8 cellular contexts compared by ENCODE assay signal in the genomic region with DNA sequence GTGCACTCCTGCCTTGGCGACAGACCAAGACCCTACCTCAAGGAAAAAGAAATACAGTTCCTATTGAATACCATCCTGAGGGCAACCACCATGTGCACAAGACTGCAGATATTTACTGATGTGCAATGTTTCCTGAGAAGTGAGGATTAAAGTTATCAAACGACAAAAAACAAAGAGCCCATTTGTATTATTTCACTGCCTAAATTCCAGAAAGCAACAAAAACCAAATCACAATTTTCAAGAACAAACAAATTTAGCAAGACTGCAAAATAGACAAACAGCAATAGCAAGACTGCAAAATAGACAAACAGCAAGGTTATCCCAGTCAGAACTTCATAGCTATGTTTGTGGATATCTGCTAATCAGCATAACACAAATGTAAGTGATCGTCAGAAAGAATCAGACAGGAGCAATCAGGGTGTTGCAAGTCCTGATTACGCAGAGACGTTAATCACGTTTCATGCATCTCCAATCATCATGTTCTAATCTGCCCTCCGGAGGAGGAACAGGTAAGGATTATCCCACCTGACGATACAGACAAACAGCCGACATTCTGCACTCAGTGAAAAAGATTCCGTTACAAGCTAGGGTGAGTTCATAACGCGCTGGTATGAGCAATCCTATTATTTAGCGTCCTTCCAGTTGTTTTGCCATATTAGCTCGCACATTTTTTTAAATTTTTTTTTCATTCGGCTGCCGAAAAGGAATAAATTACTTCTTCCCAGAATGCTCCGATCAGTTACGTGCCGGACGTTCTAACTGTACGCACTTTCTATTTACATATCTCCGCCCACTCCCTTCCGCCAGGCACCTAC. TPM values are rescaled to one million over a fixed set of nuclear protein-coding genes. Genes with fewer than 3 reads are reported as not detected.
DNase-seq lines count a peak whose midpoint lies in the region; ATAC-seq and TF ChIP-seq lines count a peak whose summit lies in the region.

No MANE protein-coding gene starts in this region.

- no peaks in the 10 kb centered on the region for H3K36me3 ChIP-seq in SJSA1
- no peaks in the 10 kb centered on the region for H3K36me3 ChIP-seq in osteoblast (ENCODE audit: insufficient read depth, low read length)

- POLR2A ChIA-PET in activated naive CD8-positive, alpha-beta T cell treated with anti-CD3 and anti-CD28 coated beads, Interleukin-2, amount 10 ng/mL, durations not matched to agents 7 days and 5 days (lab: Charles Lee), result interaction anchor here (0.6 to 6.0 kb wide), 41 partner anchors 10 to 486 kb away, joined by 3 to 384 read pairs (median 5); partner anchors contain the start of genes ALOX12B, ALOXE3, AURKB and BORCS6

- no peak for TF ChIP-seq CTCF in GM12865 (IDR thresholded peaks at IDR 0.05; ENCODE audit: insufficient read depth, low read depth, low read length, missing control alignments)
- TF ChIP-seq CTCF in NB4 (IDR thresholded peaks at IDR 0.05; ENCODE audit: low read depth, low read length), result no peak
- no peak for TF ChIP-seq CTCF in osteoblast (IDR thresholded peaks at IDR 0.05; ENCODE audit: extremely low read depth, low read depth, low read length)

- no peaks in the 10 kb centered on the region for H3K9me3 Mint-ChIP-seq in activated naive CD8-positive, alpha-beta T cell treated with anti-CD3 and anti-CD28 coated beads, Interleukin-2, amount 10 ng/mL, durations not matched to agents 7 days and 5 days

- no peaks in the 10 kb centered on the region for H3K9me3 ChIP-seq in SJSA1 (replicated peaks)
- H3K9me3 ChIP-seq in osteoblast (ENCODE audit: low read depth, low read length), result no peaks in the 10 kb centered on the region

- peak; percentile 100 for TF ChIP-seq POLR2A in NB4 (IDR thresholded peaks at IDR 0.05; ENCODE audit: extremely low read depth, insufficient read length)

- H4K20me1 ChIP-seq in osteoblast (ENCODE audit: insufficient read depth, low read length), result no peaks in the 10 kb centered on the region

- DNase-seq in GM12865 (ENCODE audit: low read depth) (peak; percentile 99), NB4 (ENCODE audit: low read depth) (peak; percentile 94), SJSA1 (ENCODE audit: low read depth in 1 of 2, low spot score in 2 of 2) (peak; percentile 82 to 98), glomerular visceral epithelial cell (ENCODE audit: extremely low spot score) (peak; percentile 96), osteoblast (ENCODE audit: insufficient read length, low spot score, missing footprints) (peak; percentile 85), posterior vena cava (ENCODE audit: low spot score) (no peak)
- DNase-seq in activated naive CD8-positive, alpha-beta T cell treated with anti-CD3 and anti-CD28 coated beads, Interleukin-2, amount 10 ng/mL, durations not matched to agents 7 days and 5 days, result no peak

- no peaks in the 10 kb centered on the region for H3K36me3 Mint-ChIP-seq in activated naive CD8-positive, alpha-beta T cell treated with anti-CD3 and anti-CD28 coated beads, Interleukin-2, amount 10 ng/mL, durations not matched to agents 7 days and 5 days

- peak; percentile 69 for ATAC-seq in HG02610 (IDR thresholded peaks at IDR 0.05; ENCODE audit: unreplicated experiment)
- peak; percentile 84 for ATAC-seq in activated naive CD8-positive, alpha-beta T cell treated with anti-CD3 and anti-CD28 coated beads, Interleukin-2, amount 10 ng/mL, durations not matched to agents 7 days and 5 days (ENCODE audit: low read depth)

- H3K4me1 ChIP-seq in SJSA1 (replicated peaks), result peaks cover 22% of the 10 kb centered on the region
- H3K4me1 ChIP-seq in osteoblast (ENCODE audit: insufficient read depth, low read length), result peaks cover 27% of the 10 kb centered on the region

- H3K27me3 Mint-ChIP-seq in activated naive CD8-positive, alpha-beta T cell treated with anti-CD3 and anti-CD28 coated beads, Interleukin-2, amount 10 ng/mL, durations not matched to agents 7 days and 5 days, result no peaks in the 10 kb centered on the region

- H3K4me2 ChIP-seq in osteoblast (ENCODE audit: insufficient read depth, low read length), result peak overlapping the region; percentile 80

- H2AFZ ChIP-seq in osteoblast (ENCODE audit: low read length), result peak overlapping the region; percentile 24

- peaks cover 28% of the 10 kb centered on the region for H3K4me1 Mint-ChIP-seq in activated naive CD8-positive, alpha-beta T cell treated with anti-CD3 and anti-CD28 coated beads, Interleukin-2, amount 10 ng/mL, durations not matched to agents 7 days and 5 days

- H3K79me2 ChIP-seq in osteoblast (ENCODE audit: insufficient read depth, low read length), result peaks cover 17% of the 10 kb centered on the region

- H3K4me3 Mint-ChIP-seq in activated naive CD8-positive, alpha-beta T cell treated with anti-CD3 and anti-CD28 coated beads, Interleukin-2, amount 10 ng/mL, durations not matched to agents 7 days and 5 days, result peak overlapping the region; percentile 84

- peak overlapping the region; percentile 97 for H3K27ac Mint-ChIP-seq in activated naive CD8-positive, alpha-beta T cell treated with anti-CD3 and anti-CD28 coated beads, Interleukin-2, amount 10 ng/mL, durations not matched to agents 7 days and 5 days

- H3K27me3 ChIP-seq in SJSA1 (replicated peaks) (no peaks in the 10 kb centered on the region), osteoblast (ENCODE audit: insufficient read depth, low read length) (no peaks in the 10 kb centered on the region)

- H3K4me3 ChIP-seq in GM12865 (ENCODE audit: low read depth, low read length) (peak overlapping the region; percentile 74), NB4 (ENCODE audit: low read depth, low read length) (peak overlapping the region; percentile 68), SJSA1 (peak overlapping the region; percentile 33), osteoblast (ENCODE audit: insufficient read depth, low read length) (peak overlapping the region; percentile 70)

- H3K27ac ChIP-seq in SJSA1 (peak overlapping the region; percentile 100), osteoblast (ENCODE audit: low read depth, low read length) (peak overlapping the region; percentile 98)

- intact Hi-C loops in posterior vena cava (cut with DNase I), result no loop called here

RNA-seq across cellular contexts. Expression of gene TMEM107, which starts 2.9 kb away (rescaled TPM):
- total RNA-seq in SJSA1 (2014; rRNA removed; shearing (Covaris generic)), result 11.5 and 15.9 TPM in 2 replicates
- 10 to 100 TPM; 39.5 to 46.4 TPM for total RNA-seq in activated naive CD8-positive, alpha-beta T cell treated with anti-CD3 and anti-CD28 coated beads, Interleukin-2, amount 10 ng/mL, durations not matched to agents 7 days and 5 days
- total RNA-seq in osteoblast (8.3 and 8.8 TPM in 2 replicates), posterior vena cava (10 to 100 TPM; 12.9 to 16.4 TPM)

RNA-seq across cellular contexts. Expression of gene VAMP2, which starts 10.5 kb away (rescaled TPM):
- 2.9 and 9.7 TPM in 2 replicates for total RNA-seq in SJSA1 (2014; rRNA removed; shearing (Covaris generic))
- total RNA-seq in activated naive CD8-positive, alpha-beta T cell treated with anti-CD3 and anti-CD28 coated beads, Interleukin-2, amount 10 ng/mL, durations not matched to agents 7 days and 5 days, result 100 to 1,000 TPM; 116 to 118 TPM
- 5.3 and 5.4 TPM in 2 replicates for total RNA-seq in osteoblast
- 10 to 100 TPM; 66.7 to 80.1 TPM for total RNA-seq in posterior vena cava

RNA-seq across cellular contexts. Expression of gene BORCS6, which starts 16.7 kb away (rescaled TPM):
- total RNA-seq in SJSA1 (2014; rRNA removed; shearing (Covaris generic)), result 4.3 and 7.4 TPM in 2 replicates
- total RNA-seq in activated naive CD8-positive, alpha-beta T cell treated with anti-CD3 and anti-CD28 coated beads, Interleukin-2, amount 10 ng/mL, durations not matched to agents 7 days and 5 days, result 10 to 100 TPM; 15.7 to 16.5 TPM
- total RNA-seq in osteoblast (9.4 and 11.5 TPM in 2 replicates), posterior vena cava (1 to 10 TPM; 4.5 to 5.6 TPM)

RNA-seq across cellular contexts. Expression of gene PER1, which starts 21.1 kb away (rescaled TPM):
- 1.0 and 8.3 TPM in 2 replicates for total RNA-seq in SJSA1 (2014; rRNA removed; shearing (Covaris generic))
- 10 to 100 TPM; 52.7 to 53.6 TPM for total RNA-seq in activated naive CD8-positive, alpha-beta T cell treated with anti-CD3 and anti-CD28 coated beads, Interleukin-2, amount 10 ng/mL, durations not matched to agents 7 days and 5 days
- total RNA-seq in osteoblast (11.2 and 16.6 TPM in 2 replicates), posterior vena cava (100 to 1,000 TPM; 203 to 206 TPM)

RNA-seq across cellular contexts. Expression of gene AURKB, which starts 37.1 kb away (rescaled TPM):
- 99.7 and 119 TPM in 2 replicates for total RNA-seq in SJSA1 (2014; rRNA removed; shearing (Covaris generic))
- total RNA-seq in activated naive CD8-positive, alpha-beta T cell treated with anti-CD3 and anti-CD28 coated beads, Interleukin-2, amount 10 ng/mL, durations not matched to agents 7 days and 5 days, result 100 to 1,000 TPM; 128 to 152 TPM
- total RNA-seq in osteoblast (3.6 and 4.7 TPM in 2 replicates), posterior vena cava (under 1 TPM in 1 of 2 donors, not detected in 1; 0.69 TPM)

Comparison
In these comparisons a context has a peak if more than half of its experiments do, and no peak if none do; other contexts are left out.
1. DNase-seq: peak in GM12865 (single experiment), NB4 (single experiment), SJSA1 (2 of 2), glomerular visceral epithelial cell (single experiment) and osteoblast (single experiment); none in activated naive CD8-positive, alpha-beta T cell treated with anti-CD3 and anti-CD28 coated beads, Interleukin-2, amount 10 ng/mL, durations not matched to agents 7 days and 5 days (single experiment) and posterior vena cava (single experiment).
2. Peak in every context shown above with its lines, with median percentiles within 50 percentile points of each other: H3K4me3 ChIP-seq.